ENCODE assay signal across 16 cellular contexts in the genomic region with DNA sequence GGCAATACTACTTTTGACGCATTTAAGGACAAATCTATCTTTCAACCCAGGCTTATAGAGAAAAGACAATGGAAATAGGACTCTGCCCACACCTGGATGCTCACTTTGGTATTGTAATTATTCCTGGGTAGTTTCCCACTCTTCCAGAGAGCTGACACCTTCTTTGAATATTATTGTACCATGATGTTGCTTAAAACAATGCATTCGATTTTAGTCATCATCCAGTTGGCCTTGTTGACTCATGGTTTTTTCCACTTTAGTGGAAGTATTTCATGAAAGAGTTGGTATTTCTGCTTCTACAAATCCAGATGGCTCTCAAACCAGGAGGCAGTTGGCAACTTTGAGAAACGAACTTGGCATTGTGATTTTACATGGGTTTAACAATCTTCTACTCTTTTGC.
A peak's percentile ranks its signal among the peaks of the same experiment; 100 is the strongest.
DNase-seq lines count a peak whose midpoint lies in the region; ATAC-seq and TF ChIP-seq lines count a peak whose summit lies in the region.
"Had no signal": no experiment of that assay in that cellular context is flagged by ENCODE, and none has a peak within 500 bp of the region (broad histone marks: within the 10 kb centered on the region; RNA-seq: fewer than 3 reads in every experiment).

No MANE protein-coding gene starts in this region.

- TF ChIP-seq CTCF in gastrocnemius medialis (IDR thresholded peaks at IDR 0.05 in 4 of 5, conservative IDR thresholded peaks at IDR 0.05 in 1 of 5), result no peak

- H3K27me3 ChIP-seq in GM23248 (replicated peaks; ENCODE audit: insufficient read depth), result no peaks in the 10 kb centered on the region
- no peaks in the 10 kb centered on the region for H3K27me3 ChIP-seq in gastrocnemius medialis

- H3K4me3 ChIP-seq in GM23248 (no peak overlapping the region), gastrocnemius medialis (no peak overlapping the region)
- H3K4me3 ChIP-seq: BLaER1 treated with 17β-estradiol and CSF1 and Interleukin-3, amounts not matched to agents 10 nM and 100 nM; GM12878; K562 had no signal

- no peak for ATAC-seq in gastrocnemius medialis
- ATAC-seq: GM12878, K562 had no signal

- 60 to 72% methylated on average over 2 to 3 of the region's 3 CpGs for WGBS in GM23248 (ENCODE audit: low coverage in 1 of 2, low lambda C conversion rate in 2 of 2, missing lambda C conversion rate in 2 of 2), 2 experiments

- TF ChIP-seq POLR2A in gastrocnemius medialis (IDR thresholded peaks at IDR 0.05), result no peak

- H2AFZ ChIP-seq in GM23248, result no peak overlapping the region

- peak overlapping the region; percentile 20 for H3K4me2 ChIP-seq in GM23248 (ENCODE audit: unreplicated experiment)
- H3K4me2 ChIP-seq: BLaER1 treated with 17β-estradiol and CSF1 and Interleukin-3, amounts not matched to agents 10 nM and 100 nM had no signal

- H3K9ac ChIP-seq in GM23248, result no peak overlapping the region
- H3K9ac ChIP-seq: BLaER1 treated with 17β-estradiol and CSF1 and Interleukin-3, amounts not matched to agents 10 nM and 100 nM had no signal

- no peak overlapping the region; the same call in 1 of the 2 replicates for H3K27ac ChIP-seq in GM23248
- H3K27ac ChIP-seq in substantia nigra (ENCODE audit: low read depth, low read length, poor library complexity, severe bottlenecking), result no peak overlapping the region
- H3K27ac ChIP-seq in gastrocnemius medialis, result no peak overlapping the region
- H3K27ac ChIP-seq: BLaER1 treated with 17β-estradiol and CSF1 and Interleukin-3, amounts not matched to agents 10 nM and 100 nM had no signal

- in situ Hi-C loops in GM23248 (cut with MboI), result no loop called here
- in situ Hi-C loops in gastrocnemius medialis (cut with MboI; ENCODE audit: low sequenced_read_pairs in 4 of 4), result no loop called here

- DNase-seq in GM23248 (peak; percentile 57), RPMI7951 (ENCODE audit: low read depth) (peak; percentile 42), fibroblast of peridontal ligament (ENCODE audit: extremely low read depth) (peak; percentile 21), stromal cell of bone marrow (ENCODE audit: low read depth) (peak; percentile 6), ureter (ENCODE audit: low spot score) (no peak), substantia nigra (lab: John Stamatoyannopoulos, UW) (no peak), gastrocnemius medialis (no peak)
- DNase-seq: H9, NCI-H1105 treated with DMSO at 0.1 percent for 48 hours, NCI-H187, NCI-H446 treated with DMSO at 0.1 percent for 48 hours, NCI-H82, Right ventricle myocardium superior had no signal

- H4K20me1 ChIP-seq in GM23248 (ENCODE audit: insufficient read depth), result no peaks in the 10 kb centered on the region
- H4K20me1 ChIP-seq: BLaER1 treated with 17β-estradiol and CSF1 and Interleukin-3, amounts not matched to agents 10 nM and 100 nM had no signal

- no peaks in the 10 kb centered on the region; the same call in 1 of the 2 replicates for H3F3A ChIP-seq in GM23248 (ENCODE audit: insufficient read depth)

- H3K9me3 ChIP-seq in GM23248 (ENCODE audit: low read depth) (no peaks in the 10 kb centered on the region), gastrocnemius medialis (no peaks in the 10 kb centered on the region)
- H3K9me3 ChIP-seq: BLaER1 treated with 17β-estradiol and CSF1 and Interleukin-3, amounts not matched to agents 10 nM and 100 nM had no signal

- H3K4me1 ChIP-seq in GM23248 (ENCODE audit: insufficient read depth) (peaks cover 6% of the 10 kb centered on the region; the same call in 1 of the 2 replicates), gastrocnemius medialis (no peaks in the 10 kb centered on the region)
- H3K4me1 ChIP-seq: BLaER1 treated with 17β-estradiol and CSF1 and Interleukin-3, amounts not matched to agents 10 nM and 100 nM had no signal

- H3K36me3 ChIP-seq in GM23248 (ENCODE audit: low read depth), result no peaks in the 10 kb centered on the region
- no peaks in the 10 kb centered on the region for H3K36me3 ChIP-seq in gastrocnemius medialis
- H3K36me3 ChIP-seq: BLaER1 treated with 17β-estradiol and CSF1 and Interleukin-3, amounts not matched to agents 10 nM and 100 nM had no signal

- H3K9me2 ChIP-seq in GM23248 (ENCODE audit: insufficient read depth), result no peaks in the 10 kb centered on the region

- intact Hi-C loops in gastrocnemius medialis (cut with DNase I; ENCODE audit: low total_unique reads), result loop anchor here (10.0 kb wide), 1 partner anchor 126 kb away; the partner anchor contains the start of gene ENOX2

- H3K79me2 ChIP-seq in GM23248 (ENCODE audit: insufficient read depth), result no peaks in the 10 kb centered on the region

Comparison
In these comparisons a context has a peak if more than half of its experiments do, and no peak if none do; other contexts are left out.
1. DNase-seq: peak in GM23248 (single experiment), RPMI7951 (single experiment), fibroblast of peridontal ligament (single experiment) and stromal cell of bone marrow (single experiment); none in ureter (single experiment), substantia nigra (0 of 49) and gastrocnemius medialis (0 of 2).